Comparison of ENCODE assay signal across 9 cellular contexts in the genomic region with DNA sequence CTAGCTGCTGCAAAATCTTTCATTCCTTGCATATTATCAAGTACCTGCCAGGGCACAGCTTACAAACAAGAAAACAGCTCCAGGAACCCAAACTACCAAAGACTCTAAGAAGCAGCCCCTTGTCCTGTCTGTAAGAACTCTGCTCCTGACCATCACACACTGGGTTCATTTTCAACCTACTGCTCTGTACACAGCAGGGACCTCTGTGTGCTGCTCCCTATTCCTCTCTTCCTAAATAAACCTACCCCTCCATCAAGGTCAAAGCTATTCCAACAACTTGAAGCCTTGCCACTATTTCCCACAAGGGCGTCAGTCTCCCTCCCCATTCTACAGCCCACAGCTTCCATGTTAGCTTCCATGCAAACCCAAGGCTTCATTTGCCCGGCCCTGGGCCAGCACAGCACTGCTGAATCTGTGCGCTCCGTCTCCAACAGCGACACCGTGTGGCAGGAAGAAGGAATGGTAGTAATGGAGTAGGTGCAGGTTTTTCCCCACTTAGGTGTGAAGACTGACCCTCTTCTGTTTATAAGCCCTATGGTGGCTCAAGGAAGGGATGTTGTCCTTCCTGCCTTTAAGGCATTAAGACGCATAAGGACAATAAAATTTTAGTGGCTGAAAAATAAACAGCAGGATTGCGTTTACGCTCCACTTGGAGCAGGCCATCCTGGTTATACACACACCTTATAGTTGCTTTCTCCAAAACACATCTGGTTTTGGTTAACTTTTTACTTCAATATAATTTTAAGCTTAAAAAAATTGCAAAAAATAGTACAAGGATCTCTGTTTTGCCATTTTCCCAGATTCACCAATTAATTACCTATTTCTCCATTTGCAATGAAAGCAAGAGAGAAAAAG.
DNase-seq lines count a peak whose midpoint lies in the region; ATAC-seq and TF ChIP-seq lines count a peak whose summit lies in the region.
"Had no signal": no experiment of that assay in that cellular context is flagged by ENCODE, and none has a peak within 500 bp of the region (broad histone marks: within the 10 kb centered on the region; RNA-seq: fewer than 3 reads in every experiment).

No MANE protein-coding gene starts in this region.

- peaks cover 0 to 4% (median 0%) of the 10 kb centered on the region in 3 donors for H3K9me3 ChIP-seq in esophagus squamous epithelium

- H3K27ac Mint-ChIP-seq in natural killer cell treated with Interleukin-12 subunit alpha and Interleukin-12 subunit beta and Interleukin-15 and Interleukin-18, amount 100 ng/mL, for 72 hours = no peak overlapping the region
- H3K27ac Mint-ChIP-seq: memory B cell had no signal

- H3K4me1 ChIP-seq in esophagus squamous epithelium = no peaks in the 10 kb centered on the region

- no peak overlapping the region for H3K4me3 ChIP-seq in LNCaP clone FGC (ENCODE audit: low read depth, low read length)
- no peak overlapping the region for H3K4me3 ChIP-seq in esophagus squamous epithelium

- no peaks in the 10 kb centered on the region for H3K36me3 ChIP-seq in esophagus squamous epithelium

- H3K27me3 Mint-ChIP-seq in natural killer cell treated with Interleukin-12 subunit alpha and Interleukin-12 subunit beta and Interleukin-15 and Interleukin-18, amount 100 ng/mL, for 72 hours = peaks cover 24 to 57% of the 10 kb centered on the region in 2 donors

- peak; percentile 68 to 72 for ATAC-seq in natural killer cell treated with Interleukin-12 subunit alpha and Interleukin-12 subunit beta and Interleukin-15 and Interleukin-18, amount 100 ng/mL, for 72 hours
- no peak for ATAC-seq in HG02840 (IDR thresholded peaks at IDR 0.05; ENCODE audit: low FRiP score, unreplicated experiment)

- TF ChIP-seq CTCF in AG09319 (IDR thresholded peaks at IDR 0.05; ENCODE audit: low read depth, low read length) (peak; percentile 76), GM12874 (IDR thresholded peaks at IDR 0.05; ENCODE audit: insufficient read depth, low read depth, low read length) (peak; percentile 74), LNCaP clone FGC (IDR thresholded peaks at IDR 0.05; ENCODE audit: control insufficient read depth, extremely low read depth, insufficient read depth) (peak; percentile 94), esophagus squamous epithelium (IDR thresholded peaks at IDR 0.05) (peak in 5 of 6 experiments; percentile 54 to 84 (median 75))

- intact Hi-C loops in esophagus squamous epithelium (cut with DNase I) = no loop called here

- 34 to 36% methylated on average over 9 of the region's 9 CpGs for WGBS in esophagus squamous epithelium, 2 donors

- no peaks in the 10 kb centered on the region for H3K27me3 ChIP-seq in esophagus squamous epithelium

- no peak overlapping the region for H3K4me3 Mint-ChIP-seq in natural killer cell treated with Interleukin-12 subunit alpha and Interleukin-12 subunit beta and Interleukin-15 and Interleukin-18, amount 100 ng/mL, for 72 hours
- H3K4me3 Mint-ChIP-seq: memory B cell had no signal

- H3K9me3 Mint-ChIP-seq in natural killer cell treated with Interleukin-12 subunit alpha and Interleukin-12 subunit beta and Interleukin-15 and Interleukin-18, amount 100 ng/mL, for 72 hours = peaks cover 10% of the 10 kb centered on the region

- DNase-seq in AG09319 (ENCODE audit: extremely low read depth, low read depth) (no peak), LNCaP clone FGC (ENCODE audit: low read depth) (peak; percentile 15), T-helper 22 cell (ENCODE audit: low read depth) (peak; percentile 1), esophagus squamous epithelium (lab: John Stamatoyannopoulos, UW) (no peak)
- DNase-seq in natural killer cell treated with Interleukin-12 subunit alpha and Interleukin-12 subunit beta and Interleukin-15 and Interleukin-18, amount 100 ng/mL, for 72 hours (ENCODE audit: low spot score) = no peak
- no peak for DNase-seq in stimulated activated naive CD4-positive, alpha-beta T cell treated with Interleukin-2 at 50 U/mL for 16 hours (lab: John Stamatoyannopoulos, UW)

- H3K4me1 Mint-ChIP-seq in natural killer cell treated with Interleukin-12 subunit alpha and Interleukin-12 subunit beta and Interleukin-15 and Interleukin-18, amount 100 ng/mL, for 72 hours (ENCODE audit: low read depth in 2 of 2) = no peaks in the 10 kb centered on the region
- H3K4me1 Mint-ChIP-seq: memory B cell had no signal

- no peak overlapping the region for H3K27ac ChIP-seq in esophagus squamous epithelium

- no peak for TF ChIP-seq POLR2A in esophagus squamous epithelium (IDR thresholded peaks at IDR 0.05)

- peaks cover 7% of the 10 kb centered on the region for H3K36me3 Mint-ChIP-seq in natural killer cell treated with Interleukin-12 subunit alpha and Interleukin-12 subunit beta and Interleukin-15 and Interleukin-18, amount 100 ng/mL, for 72 hours

Comparison
In these comparisons a context has a peak if more than half of its experiments do, and no peak if none do; other contexts are left out.
1. DNase-seq: peak in LNCaP clone FGC (single experiment) and T-helper 22 cell (single experiment); none in AG09319 (single experiment), esophagus squamous epithelium (single experiment), natural killer cell treated with Interleukin-12 subunit alpha and Interleukin-12 subunit beta and Interleukin-15 and Interleukin-18, amount 100 ng/mL, for 72 hours (single experiment) and stimulated activated naive CD4-positive, alpha-beta T cell treated with Interleukin-2 at 50 U/mL for 16 hours (single experiment).
2. Peak in every context shown above with its lines, with median percentiles within 50 percentile points of each other: CTCF ChIP-seq.